ENCODE assay signal across 8 cellular contexts in the genomic region with DNA sequence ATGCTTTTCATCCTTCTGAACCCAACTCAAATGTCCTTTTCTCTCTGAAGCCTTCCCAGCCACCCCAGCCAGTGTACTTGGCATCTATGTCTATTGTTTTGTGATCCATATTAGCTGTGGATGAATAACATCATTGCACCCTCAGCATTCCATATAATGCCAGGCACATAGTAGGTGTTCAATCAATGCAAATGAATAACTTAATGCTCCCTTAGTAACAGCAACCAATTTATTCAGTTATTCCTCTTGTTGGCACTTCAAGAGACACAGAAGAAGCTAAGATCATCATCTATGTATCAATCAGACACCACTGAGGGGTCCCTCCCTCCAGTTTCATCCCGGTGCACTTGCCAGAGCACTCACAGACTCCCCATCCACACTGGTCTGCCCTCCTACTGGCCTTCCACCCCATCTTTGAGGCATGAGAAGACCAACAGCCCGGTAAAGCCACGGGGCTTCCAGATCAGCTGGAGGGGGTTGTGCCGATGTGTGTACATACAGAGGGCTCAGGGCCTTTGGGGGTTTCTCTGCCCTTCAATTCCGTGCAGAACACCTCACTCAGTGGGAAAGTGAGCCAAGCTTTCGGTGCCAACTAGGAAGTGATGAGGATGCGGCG. TPM values are rescaled to one million over a fixed set of nuclear protein-coding genes. Genes with fewer than 3 reads are reported as not detected.
DNase-seq lines count a peak whose midpoint lies in the region; ATAC-seq and TF ChIP-seq lines count a peak whose summit lies in the region.

No MANE protein-coding gene starts in this region.

- in situ Hi-C loops in transverse colon (cut with MboI; ENCODE audit: low pct_ligation_motif_present in 1 of 4, low pct_unique_long_range_greater_than_20kb in 1 of 4, low sequenced_read_pairs in 3 of 4) = loop anchor here (5.0 to 25.0 kb wide), 5 partner anchors 103 to 266 kb away; a partner anchor contains a TSS

- TF ChIP-seq EP300 in transverse colon (IDR thresholded peaks at IDR 0.05; ENCODE audit: low read depth) = no peak

- intact Hi-C loops in left cardiac atrium (cut with DNase I) (loop anchor here (2.0 to 10.0 kb wide), 2 partner anchors 109 to 113 kb away; no protein-coding TSS in a partner anchor), lower lobe of right lung (cut with DNase I) (loop anchor here (10.0 kb wide), 1 partner anchor 113 kb away; no protein-coding TSS in a partner anchor), transverse colon (cut with DNase I; ENCODE audit: low total_unique reads) (loop anchor here (5.0 kb wide), 1 partner anchor 266 kb away; a partner anchor contains a TSS)

- H3K27ac ChIP-seq in cardiac muscle cell (no peak overlapping the region), lower lobe of right lung (peak overlapping the region; percentile 90), transverse colon (peak overlapping the region; percentile 87 to 94 (median 92))

- H3K9me3 ChIP-seq in cardiac muscle cell (ENCODE audit: low read depth) = no peaks in the 10 kb centered on the region
- H3K9me3 ChIP-seq in lower lobe of right lung = no peaks in the 10 kb centered on the region
- H3K9me3 ChIP-seq in transverse colon = no peaks in the 10 kb centered on the region

- no peak for TF ChIP-seq POLR2A in transverse colon (IDR thresholded peaks at IDR 0.05)

- WGBS in transverse colon (ENCODE audit: low coverage in 1 of 2), 2 donors = 0 to 5% methylated on average over 1 to 8 of the region's 8 CpGs

- H3K4me1 ChIP-seq in cardiac muscle cell (ENCODE audit: low read depth) (peaks cover 20% of the 10 kb centered on the region), lower lobe of right lung (peaks cover 77% of the 10 kb centered on the region), transverse colon (peaks cover 19 to 79% (median 56%) of the 10 kb centered on the region in 4 donors)

- no peak for ATAC-seq in left cardiac atrium
- ATAC-seq in lower lobe of right lung = no peak

- H3K4me3 ChIP-seq in cardiac muscle cell (peak overlapping the region; percentile 55), lower lobe of right lung (peak overlapping the region; percentile 92), transverse colon (peak overlapping the region; percentile 64 to 80 (median 74))

- peaks cover 23% of the 10 kb centered on the region for H3K27me3 ChIP-seq in cardiac muscle cell
- no peaks in the 10 kb centered on the region for H3K27me3 ChIP-seq in lower lobe of right lung (ENCODE audit: low read depth)
- no peaks in the 10 kb centered on the region for H3K27me3 ChIP-seq in transverse colon

- TF ChIP-seq CTCF in cardiac muscle cell (IDR thresholded peaks at IDR 0.05; ENCODE audit: low read depth, low read length) (no peak), lower lobe of right lung (IDR thresholded peaks at IDR 0.05) (no peak), transverse colon (IDR thresholded peaks at IDR 0.05) (no peak)

- DNase-seq in cardiac muscle cell (ENCODE audit: low read depth in 1 of 2, low spot score in 1 of 2) (peak in 1 of 2 donors; percentile 5), left cardiac atrium (no peak), astrocyte of the hippocampus (ENCODE audit: low read depth, low spot score) (peak; percentile 39), lower lobe of right lung (no peak), transverse colon (no peak), NK-92 (lab: John Stamatoyannopoulos, UW; ENCODE audit: unreplicated experiment) (no peak), ecto neural progenitor cell (ENCODE audit: low spot score) (no peak), NOMO-1 (lab: John Stamatoyannopoulos, UW; ENCODE audit: unreplicated experiment in 2 of 2) (no peak)

- peaks cover 3% of the 10 kb centered on the region for H3K36me3 ChIP-seq in cardiac muscle cell
- peaks cover 23% of the 10 kb centered on the region for H3K36me3 ChIP-seq in lower lobe of right lung
- peaks cover 0 to 7% (median 0%) of the 10 kb centered on the region in 4 donors for H3K36me3 ChIP-seq in transverse colon

RNA-seq across cellular contexts. Expression of a gene that starts 2.4 kb away (rescaled TPM):
- 26.7 and 31.6 TPM in 2 replicates for total RNA-seq in cardiac muscle cell
- 18.3 and 25.8 TPM in 2 replicates for polyA plus RNA-seq in cardiac muscle cell
- total RNA-seq in left cardiac atrium = 10 to 100 TPM; 20.5 to 25.3 TPM
- total RNA-seq in lower lobe of right lung = 35.1 TPM
- total RNA-seq in transverse colon = 10 to 100 TPM; 15.3 to 36.2 (median 21.8) TPM
